Comparison of ENCODE assay signal across 24 cellular contexts in the genomic region with DNA sequence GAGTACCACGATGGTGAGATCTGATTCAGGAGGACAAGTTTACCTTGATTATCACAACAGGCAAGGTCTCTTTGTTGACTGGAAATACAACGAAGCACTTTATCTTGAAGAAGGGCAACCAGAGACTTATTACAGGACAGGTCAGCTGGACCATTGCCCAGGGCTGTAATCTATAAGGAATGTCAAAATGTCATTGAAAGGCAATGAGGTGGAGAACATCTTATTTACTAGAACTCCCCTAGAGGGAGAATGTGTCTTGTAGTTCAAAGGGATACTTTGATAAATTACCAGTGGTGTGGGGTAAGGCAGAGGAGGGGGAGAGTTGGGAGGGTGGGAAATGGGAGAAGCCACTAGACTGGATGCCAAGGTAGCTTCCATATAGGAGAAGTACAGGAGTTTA.
"Had no signal": no experiment of that assay in that cellular context is flagged by ENCODE, and none has a peak within 500 bp of the region (broad histone marks: within the 10 kb centered on the region; RNA-seq: fewer than 3 reads in every experiment).

No MANE protein-coding gene starts in this region.

- H3K27ac ChIP-seq: KMS-11, SK-N-MC, VCaP had no signal

- DNase-seq: activated CD4-positive, alpha-beta memory T cell treated with anti-CD3 and anti-CD28 coated beads for 36 hours; activated CD4-positive, alpha-beta T cell treated with anti-CD3 and anti-CD28 coated beads, Interleukin-2, amount 10 ng/mL, durations not matched to agents 7 days and 5 days; activated CD4-positive, CD25-positive, alpha-beta regulatory T cell; activated gamma-delta T cell; activated naive CD4-positive, alpha-beta T cell treated with anti-CD3 and anti-CD28 coated beads for 36 hours; activated T-cell treated with anti-CD3 and anti-CD28 coated beads for 4 hours; activated T-cell treated with anti-CD3 and anti-CD28 coated beads, Interleukin-2, amount 50 U/mL, for 48 hours; cerebellar nuclear complex; MG63; MV-4-11; NCI-H1092 treated with DMSO at 0.1 percent for 48 hours; NCI-H1417 treated with DMSO at 0.1 percent for 48 hours; NCI-H1694; NCI-H2029; NCI-H2107; NCI-H524 treated with DMSO at 0.1 percent for 48 hours; NCI-H774; RPMI8226; T-helper 1 cell had no signal

- H3K36me3 ChIP-seq: MG63 had no signal

- H3K4me2 ChIP-seq: KMS-11 had no signal

- H3K4me3 ChIP-seq: MG63, SK-N-MC had no signal

- H3K27me3 ChIP-seq: MG63 had no signal

- ATAC-seq: activated T-helper 17 cell treated with anti-CD3 and anti-CD28 coated beads, Interleukin-2, amount 50 U/mL, for 72 hours; Right ventricle myocardium inferior had no signal

- H3K9ac ChIP-seq: KMS-11 had no signal
